In genomic region chr2:135984199-135985017, GRCh38 we compare ENCODE assay signal across 8 cellular contexts. TPM values are rescaled to one million over a fixed set of nuclear protein-coding genes. Genes with fewer than 3 reads are reported as not detected.
DNase-seq lines count a peak whose midpoint lies in the region; ATAC-seq and TF ChIP-seq lines count a peak whose summit lies in the region.

No MANE protein-coding gene starts in this region.

- H3K27me3 ChIP-seq in gastroesophageal sphincter: no peaks in the 10 kb centered on the region
- no peaks in the 10 kb centered on the region for H3K27me3 ChIP-seq in smooth muscle cell (ENCODE audit: low read depth)

- H4K20me1 ChIP-seq in smooth muscle cell (ENCODE audit: low read depth): peaks cover 23% of the 10 kb centered on the region

- peaks cover 2 to 59% (median 14%) of the 10 kb centered on the region in 3 donors for H3K4me1 ChIP-seq in gastroesophageal sphincter
- H3K4me1 ChIP-seq in smooth muscle cell (ENCODE audit: low read depth): peaks cover 22% of the 10 kb centered on the region

- ATAC-seq in activated T-cell treated with anti-CD3 and anti-CD28 coated beads, Interleukin-2, amount 50 U/mL, for 72 hours (replicated peaks in 1 of 2): peak in 1 of 2 donors; percentile 3
- ATAC-seq in HG02981 (IDR thresholded peaks at IDR 0.05; ENCODE audit: unreplicated experiment): peak; percentile 36
- no peak for ATAC-seq in gastroesophageal sphincter

- no peak for TF ChIP-seq POLR2A in gastroesophageal sphincter (IDR thresholded peaks at IDR 0.05)

- peaks cover 11% of the 10 kb centered on the region for H3F3A ChIP-seq in smooth muscle cell (ENCODE audit: low read depth)

- no peaks in the 10 kb centered on the region for H3K27me3 Mint-ChIP-seq in activated T-cell treated with anti-CD3 and anti-CD28 coated beads, Interleukin-2, amount 50 U/mL, for 72 hours (ENCODE audit: low read depth)
- H3K27me3 Mint-ChIP-seq in T-helper 2 cell treated with Interferon-gamma antibody and Interleukin-4, amounts not matched to agents 5 μg/mL and 100 μg/mL, for 36 hours (ENCODE audit: low read depth): no peaks in the 10 kb centered on the region

- H2AFZ ChIP-seq in smooth muscle cell (ENCODE audit: low read depth): peak overlapping the region; percentile 95

- TF ChIP-seq CTCF in gastroesophageal sphincter (IDR thresholded peaks at IDR 0.05) (no peak), smooth muscle cell (IDR thresholded peaks at IDR 0.05; ENCODE audit: borderline replicate concordance, insufficient read depth, poor library complexity, severe bottlenecking) (no peak)

- H3K9me3 ChIP-seq in gastroesophageal sphincter: no peaks in the 10 kb centered on the region
- no peaks in the 10 kb centered on the region for H3K9me3 ChIP-seq in smooth muscle cell (replicated peaks; ENCODE audit: low read depth)

- H3K36me3 ChIP-seq in gastroesophageal sphincter: peaks cover 0 to 15% of the 10 kb centered on the region in 2 donors
- no peaks in the 10 kb centered on the region for H3K36me3 ChIP-seq in smooth muscle cell (ENCODE audit: low read depth)

- H3K4me3 ChIP-seq in gastroesophageal sphincter: peak overlapping the region; percentile 83 to 89
- peak overlapping the region; percentile 68 for H3K4me3 ChIP-seq in smooth muscle cell

- H3K36me3 Mint-ChIP-seq in activated T-cell treated with anti-CD3 and anti-CD28 coated beads, Interleukin-2, amount 50 U/mL, for 72 hours (ENCODE audit: insufficient read depth in 2 of 2): peaks cover 26 to 38% of the 10 kb centered on the region in 2 donors
- H3K36me3 Mint-ChIP-seq in T-helper 2 cell treated with Interferon-gamma antibody and Interleukin-4, amounts not matched to agents 5 μg/mL and 100 μg/mL, for 36 hours (ENCODE audit: low read depth): peaks cover 48% of the 10 kb centered on the region

- no peaks in the 10 kb centered on the region for H3K9me3 Mint-ChIP-seq in activated T-cell treated with anti-CD3 and anti-CD28 coated beads, Interleukin-2, amount 50 U/mL, for 72 hours
- peaks cover 4% of the 10 kb centered on the region for H3K9me3 Mint-ChIP-seq in T-helper 2 cell treated with Interferon-gamma antibody and Interleukin-4, amounts not matched to agents 5 μg/mL and 100 μg/mL, for 36 hours

- peaks cover 63% of the 10 kb centered on the region for H3K4me1 Mint-ChIP-seq in activated T-cell treated with anti-CD3 and anti-CD28 coated beads, Interleukin-2, amount 50 U/mL, for 72 hours (ENCODE audit: low read depth)
- peaks cover 49% of the 10 kb centered on the region for H3K4me1 Mint-ChIP-seq in T-helper 2 cell treated with Interferon-gamma antibody and Interleukin-4, amounts not matched to agents 5 μg/mL and 100 μg/mL, for 36 hours (ENCODE audit: low read depth)

- no peak for DNase-seq in activated T-cell treated with anti-CD3 and anti-CD28 coated beads, Interleukin-2, amount 50 U/mL, for 72 hours
- DNase-seq in activated T-cell treated with anti-CD3 and anti-CD28 coated beads, Interleukin-2, amount 50 U/mL, for 1 hour: no peak
- DNase-seq in T-helper 2 cell treated with Interferon-gamma antibody and Interleukin-4, amounts not matched to agents 5 μg/mL and 100 μg/mL, for 36 hours (ENCODE audit: low spot score): no peak
- DNase-seq in smooth muscle cell (lab: John Stamatoyannopoulos, UW; ENCODE audit: unreplicated experiment) (no peak), ureter (ENCODE audit: low spot score) (no peak)
- no peak for DNase-seq in activated effector memory CD4-positive, alpha-beta T cell treated with Interleukin-2 at 50 U/mL for 16 hours

- peak overlapping the region; percentile 100 for H3K27ac Mint-ChIP-seq in activated T-cell treated with anti-CD3 and anti-CD28 coated beads, Interleukin-2, amount 50 U/mL, for 72 hours
- peak overlapping the region; percentile 97 for H3K27ac Mint-ChIP-seq in T-helper 2 cell treated with Interferon-gamma antibody and Interleukin-4, amounts not matched to agents 5 μg/mL and 100 μg/mL, for 36 hours

- peak overlapping the region; percentile 92 to 97 (median 96) for H3K27ac ChIP-seq in gastroesophageal sphincter
- H3K27ac ChIP-seq in smooth muscle cell (ENCODE audit: low read depth): peak overlapping the region; percentile 92

- WGBS in gastroesophageal sphincter (ENCODE audit: low coverage in 1 of 2), 2 donors: 8 to 10% methylated on average over 6 of the region's 6 CpGs
- WGBS in smooth muscle cell (ENCODE audit: low lambda C conversion rate): 12% methylated on average over 6 of the region's 6 CpGs

- peaks cover 28% of the 10 kb centered on the region for H3K79me2 ChIP-seq in smooth muscle cell (ENCODE audit: low read depth)

- peak overlapping the region; percentile 90 for H3K4me2 ChIP-seq in smooth muscle cell

- H3K4me3 Mint-ChIP-seq in activated T-cell treated with anti-CD3 and anti-CD28 coated beads, Interleukin-2, amount 50 U/mL, for 72 hours: peak overlapping the region; percentile 95 to 99
- H3K4me3 Mint-ChIP-seq in T-helper 2 cell treated with Interferon-gamma antibody and Interleukin-4, amounts not matched to agents 5 μg/mL and 100 μg/mL, for 36 hours: peak overlapping the region; percentile 96

- H3K9ac ChIP-seq in smooth muscle cell (ENCODE audit: low read depth): peak overlapping the region; percentile 97

- TF ChIP-seq EP300 in gastroesophageal sphincter (IDR thresholded peaks at IDR 0.05): no peak

RNA-seq across cellular contexts. Expression of gene DARS1, which starts 1.0 kb away (rescaled TPM):
- 100 to 1,000 TPM; 224 to 264 TPM for total RNA-seq in activated T-cell treated with anti-CD3 and anti-CD28 coated beads, Interleukin-2, amount 50 U/mL, for 72 hours
- 100 to 1,000 TPM; 115 to 176 (median 156) TPM for total RNA-seq in gastroesophageal sphincter
- 112 and 121 TPM in 2 replicates for total RNA-seq in smooth muscle cell
- polyA plus RNA-seq in smooth muscle cell: 110 and 119 TPM in 2 replicates
- total RNA-seq in ureter: 83.6 TPM
